Comparison of ENCODE assay signal across 11 cellular contexts in genomic region chr9:71984388-71985069, GRCh38.
DNase-seq lines count a peak whose midpoint lies in the region; ATAC-seq and TF ChIP-seq lines count a peak whose summit lies in the region.
"Had no signal": no experiment of that assay in that cellular context is flagged by ENCODE, and none has a peak within 500 bp of the region (broad histone marks: within the 10 kb centered on the region; RNA-seq: fewer than 3 reads in every experiment).

No MANE protein-coding gene starts in this region.

- intact Hi-C loops in left ventricle myocardium superior (cut with micrococcal nuclease): no loop called here

- peaks cover 0 to 2% (median 0%) of the 10 kb centered on the region in 4 donors for H3K4me1 ChIP-seq in upper lobe of left lung

- H3K9me3 ChIP-seq in upper lobe of left lung: no peaks in the 10 kb centered on the region

- H3K36me3 ChIP-seq in upper lobe of left lung: peaks cover 0 to 7% (median 0%) of the 10 kb centered on the region in 4 donors

- no peak overlapping the region for H3K27ac Mint-ChIP-seq in activated T-cell treated with anti-CD3 and anti-CD28 coated beads, Interleukin-2, amount 50 U/mL, for 72 hours
- H3K27ac Mint-ChIP-seq: T-cell had no signal

- ATAC-seq in left ventricle myocardium superior (peak; percentile 96), upper lobe of left lung (ENCODE audit: low FRiP score in 2 of 2) (peak; percentile 24 to 61), GM19467 (IDR thresholded peaks at IDR 0.05; ENCODE audit: unreplicated experiment) (no peak)
- ATAC-seq in activated T-cell treated with anti-CD3 and anti-CD28 coated beads, Interleukin-2, amount 50 U/mL, for 72 hours (replicated peaks in 1 of 2): no peak
- ATAC-seq: T-cell had no signal

- no peaks in the 10 kb centered on the region for H3K9me3 Mint-ChIP-seq in activated T-cell treated with anti-CD3 and anti-CD28 coated beads, Interleukin-2, amount 50 U/mL, for 72 hours
- H3K9me3 Mint-ChIP-seq: T-cell had no signal

- no peak overlapping the region for H3K27ac ChIP-seq in upper lobe of left lung

- TF ChIP-seq CTCF in upper lobe of left lung (IDR thresholded peaks at IDR 0.05): no peak

- 58 to 65% methylated on average over 4 of the region's 4 CpGs for WGBS in upper lobe of left lung, 2 donors

- H3K27me3 ChIP-seq in upper lobe of left lung: no peaks in the 10 kb centered on the region

- TF ChIP-seq POLR2A in upper lobe of left lung (IDR thresholded peaks at IDR 0.05): no peak

- H3K36me3 Mint-ChIP-seq in activated T-cell treated with anti-CD3 and anti-CD28 coated beads, Interleukin-2, amount 50 U/mL, for 72 hours (ENCODE audit: insufficient read depth in 2 of 2): no peaks in the 10 kb centered on the region

- H3K4me3 Mint-ChIP-seq in activated T-cell treated with anti-CD3 and anti-CD28 coated beads, Interleukin-2, amount 50 U/mL, for 72 hours: no peak overlapping the region
- H3K4me3 Mint-ChIP-seq: T-cell had no signal

- no peak overlapping the region for H3K4me3 ChIP-seq in upper lobe of left lung

- H3K27me3 Mint-ChIP-seq in activated T-cell treated with anti-CD3 and anti-CD28 coated beads, Interleukin-2, amount 50 U/mL, for 72 hours (ENCODE audit: low read depth): no peaks in the 10 kb centered on the region
- H3K27me3 Mint-ChIP-seq: T-cell had no signal

- H3K4me1 Mint-ChIP-seq in activated T-cell treated with anti-CD3 and anti-CD28 coated beads, Interleukin-2, amount 50 U/mL, for 72 hours (ENCODE audit: low read depth): no peaks in the 10 kb centered on the region
- H3K4me1 Mint-ChIP-seq: T-cell had no signal

- DNase-seq in NCI-H82 (lab: John Stamatoyannopoulos, UW) (peak; percentile 7), NCI-H82 treated with DMSO at 0.1 percent for 48 hours (lab: John Stamatoyannopoulos, UW; ENCODE audit: unreplicated experiment) (no peak), amniotic epithelial cell (ENCODE audit: low read depth) (peak; percentile 51), left ventricle myocardium superior (peak; percentile 69), upper lobe of left lung (no peak), NCI-H774 (lab: John Stamatoyannopoulos, UW) (no peak)
- DNase-seq in activated T-cell treated with anti-CD3 and anti-CD28 coated beads, Interleukin-2, amount 50 U/mL, for 72 hours: no peak
- DNase-seq: cortex of kidney, NCI-H2107, T-cell had no signal

- TF ChIP-seq EP300 in upper lobe of left lung (IDR thresholded peaks at IDR 0.05): no peak

Comparison
In these comparisons a context has a peak if more than half of its experiments do, and no peak if none do; other contexts are left out.
1. DNase-seq: peak in NCI-H82 (single experiment), amniotic epithelial cell (single experiment) and left ventricle myocardium superior (single experiment); none in NCI-H82 treated with DMSO at 0.1 percent for 48 hours (single experiment), upper lobe of left lung (0 of 2), NCI-H774 (single experiment) and activated T-cell treated with anti-CD3 and anti-CD28 coated beads, Interleukin-2, amount 50 U/mL, for 72 hours (0 of 2).
2. ATAC-seq: peak in left ventricle myocardium superior (single experiment) and upper lobe of left lung (2 of 2); none in activated T-cell treated with anti-CD3 and anti-CD28 coated beads, Interleukin-2, amount 50 U/mL, for 72 hours (0 of 2) and GM19467 (single experiment).